Comparison of ENCODE assay signal across 2 cellular contexts in genomic region chr20:23103284-23104018, GRCh38.
TF ChIP-seq lines count a peak whose summit lies in the region.

No MANE protein-coding gene starts in this region.

TF ChIP-seq in liver, 16 proteins besides CTCF, POLR2A, EP300 and RAD21:
- TF ChIP-seq FOXA2 (IDR thresholded peaks at IDR 0.05): no peak
- TF ChIP-seq JUND (IDR thresholded peaks at IDR 0.05): no peak
- TF ChIP-seq, protein P1, sequence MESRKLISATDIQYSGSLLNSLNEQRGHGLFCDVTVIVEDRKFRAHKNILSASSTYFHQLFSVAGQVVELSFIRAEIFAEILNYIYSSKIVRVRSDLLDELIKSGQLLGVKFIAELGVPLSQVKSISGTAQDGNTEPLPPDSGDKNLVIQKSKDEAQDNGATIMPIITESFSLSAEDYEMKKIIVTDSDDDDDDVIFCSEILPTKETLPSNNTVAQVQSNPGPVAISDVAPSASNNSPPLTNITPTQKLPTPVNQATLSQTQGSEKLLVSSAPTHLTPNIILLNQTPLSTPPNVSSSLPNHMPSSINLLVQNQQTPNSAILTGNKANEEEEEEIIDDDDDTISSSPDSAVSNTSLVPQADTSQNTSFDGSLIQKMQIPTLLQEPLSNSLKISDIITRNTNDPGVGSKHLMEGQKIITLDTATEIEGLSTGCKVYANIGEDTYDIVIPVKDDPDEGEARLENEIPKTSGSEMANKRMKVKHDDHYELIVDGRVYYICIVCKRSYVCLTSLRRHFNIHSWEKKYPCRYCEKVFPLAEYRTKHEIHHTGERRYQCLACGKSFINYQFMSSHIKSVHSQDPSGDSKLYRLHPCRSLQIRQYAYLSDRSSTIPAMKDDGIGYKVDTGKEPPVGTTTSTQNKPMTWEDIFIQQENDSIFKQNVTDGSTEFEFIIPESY (IDR thresholded peaks at IDR 0.05): no peak
- TF ChIP-seq, protein P2, sequence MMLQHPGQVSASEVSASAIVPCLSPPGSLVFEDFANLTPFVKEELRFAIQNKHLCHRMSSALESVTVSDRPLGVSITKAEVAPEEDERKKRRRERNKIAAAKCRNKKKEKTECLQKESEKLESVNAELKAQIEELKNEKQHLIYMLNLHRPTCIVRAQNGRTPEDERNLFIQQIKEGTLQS (IDR thresholded peaks at IDR 0.05): no peak
- TF ChIP-seq TAF1 (conservative IDR thresholded peaks at IDR 0.05): no peak
- TF ChIP-seq, protein P3, sequence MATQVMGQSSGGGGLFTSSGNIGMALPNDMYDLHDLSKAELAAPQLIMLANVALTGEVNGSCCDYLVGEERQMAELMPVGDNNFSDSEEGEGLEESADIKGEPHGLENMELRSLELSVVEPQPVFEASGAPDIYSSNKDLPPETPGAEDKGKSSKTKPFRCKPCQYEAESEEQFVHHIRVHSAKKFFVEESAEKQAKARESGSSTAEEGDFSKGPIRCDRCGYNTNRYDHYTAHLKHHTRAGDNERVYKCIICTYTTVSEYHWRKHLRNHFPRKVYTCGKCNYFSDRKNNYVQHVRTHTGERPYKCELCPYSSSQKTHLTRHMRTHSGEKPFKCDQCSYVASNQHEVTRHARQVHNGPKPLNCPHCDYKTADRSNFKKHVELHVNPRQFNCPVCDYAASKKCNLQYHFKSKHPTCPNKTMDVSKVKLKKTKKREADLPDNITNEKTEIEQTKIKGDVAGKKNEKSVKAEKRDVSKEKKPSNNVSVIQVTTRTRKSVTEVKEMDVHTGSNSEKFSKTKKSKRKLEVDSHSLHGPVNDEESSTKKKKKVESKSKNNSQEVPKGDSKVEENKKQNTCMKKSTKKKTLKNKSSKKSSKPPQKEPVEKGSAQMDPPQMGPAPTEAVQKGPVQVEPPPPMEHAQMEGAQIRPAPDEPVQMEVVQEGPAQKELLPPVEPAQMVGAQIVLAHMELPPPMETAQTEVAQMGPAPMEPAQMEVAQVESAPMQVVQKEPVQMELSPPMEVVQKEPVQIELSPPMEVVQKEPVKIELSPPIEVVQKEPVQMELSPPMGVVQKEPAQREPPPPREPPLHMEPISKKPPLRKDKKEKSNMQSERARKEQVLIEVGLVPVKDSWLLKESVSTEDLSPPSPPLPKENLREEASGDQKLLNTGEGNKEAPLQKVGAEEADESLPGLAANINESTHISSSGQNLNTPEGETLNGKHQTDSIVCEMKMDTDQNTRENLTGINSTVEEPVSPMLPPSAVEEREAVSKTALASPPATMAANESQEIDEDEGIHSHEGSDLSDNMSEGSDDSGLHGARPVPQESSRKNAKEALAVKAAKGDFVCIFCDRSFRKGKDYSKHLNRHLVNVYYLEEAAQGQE (IDR thresholded peaks at IDR 0.05): no peak
- TF ChIP-seq, protein P4, sequence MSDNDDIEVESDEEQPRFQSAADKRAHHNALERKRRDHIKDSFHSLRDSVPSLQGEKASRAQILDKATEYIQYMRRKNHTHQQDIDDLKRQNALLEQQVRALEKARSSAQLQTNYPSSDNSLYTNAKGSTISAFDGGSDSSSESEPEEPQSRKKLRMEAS (IDR thresholded peaks at IDR 0.05): no peak
- TF ChIP-seq GABPA (IDR thresholded peaks at IDR 0.05 in 1 of 2, conservative IDR thresholded peaks at IDR 0.05 in 1 of 2): no peak
- no peak for TF ChIP-seq YY1 (IDR thresholded peaks at IDR 0.05)
- no peak for TF ChIP-seq NR2F2 (IDR thresholded peaks at IDR 0.05)
- TF ChIP-seq RXRA (IDR thresholded peaks at IDR 0.05): no peak
- TF ChIP-seq HNF4G (IDR thresholded peaks at IDR 0.05): no peak
- TF ChIP-seq FOXA1 (IDR thresholded peaks at IDR 0.05): no peak
- no peak for TF ChIP-seq HNF4A (conservative IDR thresholded peaks at IDR 0.05)
- no peak for TF ChIP-seq EGR1 (IDR thresholded peaks at IDR 0.05; ENCODE audit: low read depth in 2 of 2)
- TF ChIP-seq SP1 (IDR thresholded peaks at IDR 0.05): no peak
TF ChIP-seq in liver: peak in this region for 0.

TF ChIP-seq in HepG2, 621 proteins besides CTCF, POLR2A, EP300 and RAD21:
- no peak for TF ChIP-seq ZNF563 (CRISPR knock-in tag; IDR thresholded peaks at IDR 0.05)
- TF ChIP-seq, protein P5, sequence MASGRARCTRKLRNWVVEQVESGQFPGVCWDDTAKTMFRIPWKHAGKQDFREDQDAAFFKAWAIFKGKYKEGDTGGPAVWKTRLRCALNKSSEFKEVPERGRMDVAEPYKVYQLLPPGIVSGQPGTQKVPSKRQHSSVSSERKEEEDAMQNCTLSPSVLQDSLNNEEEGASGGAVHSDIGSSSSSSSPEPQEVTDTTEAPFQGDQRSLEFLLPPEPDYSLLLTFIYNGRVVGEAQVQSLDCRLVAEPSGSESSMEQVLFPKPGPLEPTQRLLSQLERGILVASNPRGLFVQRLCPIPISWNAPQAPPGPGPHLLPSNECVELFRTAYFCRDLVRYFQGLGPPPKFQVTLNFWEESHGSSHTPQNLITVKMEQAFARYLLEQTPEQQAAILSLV (CRISPR knock-in tag; IDR thresholded peaks at IDR 0.05; ENCODE audit: borderline replicate concordance): no peak
- TF ChIP-seq KLF15 (CRISPR knock-in tag; IDR thresholded peaks at IDR 0.05; ENCODE audit: borderline replicate concordance): no peak
- TF ChIP-seq NAIF1 (CRISPR knock-in tag; IDR thresholded peaks at IDR 0.05; ENCODE audit: borderline replicate concordance): no peak
- TF ChIP-seq ZFP36 (IDR thresholded peaks at IDR 0.05; ENCODE audit: borderline replicate concordance, low read depth, low read length, partially characterized antibody): no peak
- no peak for TF ChIP-seq HES4 (CRISPR knock-in tag; IDR thresholded peaks at IDR 0.05; ENCODE audit: borderline replicate concordance)
- TF ChIP-seq ZNF891 (CRISPR knock-in tag; IDR thresholded peaks at IDR 0.05): no peak
- TF ChIP-seq BATF2 (CRISPR knock-in tag; IDR thresholded peaks at IDR 0.05): no peak
TF ChIP-seq in HepG2: peak in this region for 0.
